29 cellular contexts compared by ENCODE assay signal in the genomic region with DNA sequence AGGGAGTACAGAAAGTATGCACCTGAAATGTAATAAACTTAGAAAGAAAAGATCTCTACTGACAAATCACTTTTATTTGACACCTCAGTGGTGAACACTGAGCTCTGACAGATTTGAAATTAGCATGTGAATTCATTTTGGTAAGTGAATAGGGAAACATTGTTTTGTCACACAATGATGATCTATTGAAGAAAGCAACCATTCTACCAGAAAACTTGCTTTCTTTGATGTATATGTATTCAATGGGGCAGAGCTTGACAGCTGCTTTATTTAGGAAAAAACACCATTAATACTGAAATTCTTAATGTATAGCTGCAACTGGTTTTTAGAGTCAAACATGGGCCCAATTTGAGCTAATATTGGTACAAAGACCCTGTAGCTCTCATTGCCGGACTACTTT.
"Had no signal": no experiment of that assay in that cellular context is flagged by ENCODE, and none has a peak within 500 bp of the region (broad histone marks: within the 10 kb centered on the region; RNA-seq: fewer than 3 reads in every experiment).

No MANE protein-coding gene starts in this region.

- ATAC-seq: naive thymus-derived CD4-positive, alpha-beta T cell; natural killer cell; psoas muscle; right cardiac atrium; right lobe of liver; stimulated activated effector memory CD8-positive, alpha-beta T cell treated with anti-CD3 and anti-CD28 coated beads, Interleukin-12 subunit alpha, Interleukin-12 subunit beta, amount 100 ng/mL, for 72 hours; stimulated activated naive B cell treated with anti-CD40 and anti-IgM and Interleukin-4, amounts not matched to agents 10 μg/mL and 1 μg/mL and 100 μg/mL, for 72 hours had no signal

- H3K4me3 Mint-ChIP-seq: naive thymus-derived CD4-positive, alpha-beta T cell; natural killer cell; nephron; neural crest cell; stimulated activated effector memory CD8-positive, alpha-beta T cell treated with anti-CD3 and anti-CD28 coated beads, Interleukin-12 subunit alpha, Interleukin-12 subunit beta, amount 100 ng/mL, for 72 hours; stimulated activated naive B cell treated with anti-CD40 and anti-IgM and Interleukin-4, amounts not matched to agents 10 μg/mL and 1 μg/mL and 100 μg/mL, for 72 hours; stimulated activated naive CD8-positive, alpha-beta T cell treated with anti-CD3 and anti-CD28 coated beads, Interleukin-15, Interleukin-2, amounts not matched to agents 100 ng/mL and 50 ng/mL, for 24 hours had no signal

- H3K4me1 ChIP-seq: parathyroid adenoma, psoas muscle, right lobe of liver, sigmoid colon, stomach, thyroid gland, tibial nerve, upper lobe of left lung, vagina had no signal

- H3K36me3 Mint-ChIP-seq: naive thymus-derived CD4-positive, alpha-beta T cell; natural killer cell; stimulated activated effector memory CD8-positive, alpha-beta T cell treated with anti-CD3 and anti-CD28 coated beads, Interleukin-12 subunit alpha, Interleukin-12 subunit beta, amount 100 ng/mL, for 72 hours; stimulated activated naive B cell treated with anti-CD40 and anti-IgM and Interleukin-4, amounts not matched to agents 10 μg/mL and 1 μg/mL and 100 μg/mL, for 72 hours had no signal

- H3K9me3 ChIP-seq: ovary, psoas muscle, right lobe of liver, sigmoid colon, stomach, thoracic aorta, thyroid gland, tibial nerve, upper lobe of left lung, vagina had no signal

- H3K36me3 ChIP-seq: ovary, right lobe of liver, sigmoid colon, stomach, thoracic aorta, thyroid gland, tibial nerve, upper lobe of left lung, vagina had no signal

- H3K4me3 ChIP-seq: ovary, psoas muscle, right lobe of liver, sigmoid colon, stomach, thoracic aorta, thyroid gland, tibial nerve, upper lobe of left lung, vagina had no signal

- H3K9me3 Mint-ChIP-seq: nephron, neural crest cell had no signal

- H3K27me3 ChIP-seq: ovary, right lobe of liver, sigmoid colon, stomach, thyroid gland, tibial nerve, upper lobe of left lung, vagina had no signal

- DNase-seq: naive thymus-derived CD4-positive, alpha-beta T cell; natural killer cell; occipital lobe; ovary; posterior cingulate gyrus; psoas muscle; right cardiac atrium; right lobe of liver; sigmoid colon; small intestine; stimulated activated CD4-positive, alpha-beta T cell treated with anti-CD3 and anti-CD28 coated beads, Interleukin-15, amount 100 ng/mL, for 24 hours; stimulated activated CD4-positive, alpha-beta T cell treated with anti-CD3 and anti-CD28 coated beads, Interleukin-2, amount 100 ng/mL, for 24 hours; stimulated activated CD4-positive, alpha-beta T cell treated with anti-CD3 and anti-CD28 coated beads, Interleukin-2, amount 100 ng/mL, for 48 hours; stimulated activated CD4-positive, alpha-beta T cell treated with anti-CD3 and anti-CD28 coated beads, Interleukin-4, amount 100 ng/mL, for 24 hours; stimulated activated naive B cell treated with anti-CD40 and anti-IgM and Interleukin-4, amounts not matched to agents 10 μg/mL and 1 μg/mL and 100 μg/mL, for 72 hours; stimulated activated naive CD4-positive, alpha-beta T cell treated with Interleukin-2 at 50 U/mL for 16 hours; stomach; thyroid gland; trophoblast cell; upper lobe of left lung had no signal

- H3K79me2 ChIP-seq: parathyroid adenoma had no signal

- H2AFZ ChIP-seq: parathyroid adenoma had no signal

- H3K9ac ChIP-seq: parathyroid adenoma had no signal

- H3K27ac ChIP-seq: ovary, parathyroid adenoma, psoas muscle, right lobe of liver, sigmoid colon, stomach, thoracic aorta, thyroid gland, tibial nerve, upper lobe of left lung, vagina had no signal

- H3K4me1 Mint-ChIP-seq: naive thymus-derived CD4-positive, alpha-beta T cell; natural killer cell; nephron; stimulated activated effector memory CD8-positive, alpha-beta T cell treated with anti-CD3 and anti-CD28 coated beads, Interleukin-12 subunit alpha, Interleukin-12 subunit beta, amount 100 ng/mL, for 72 hours; stimulated activated naive B cell treated with anti-CD40 and anti-IgM and Interleukin-4, amounts not matched to agents 10 μg/mL and 1 μg/mL and 100 μg/mL, for 72 hours had no signal

- H3K27ac Mint-ChIP-seq: naive thymus-derived CD4-positive, alpha-beta T cell; natural killer cell; nephron; progenitor cell of endocrine pancreas; stimulated activated effector memory CD8-positive, alpha-beta T cell treated with anti-CD3 and anti-CD28 coated beads, Interleukin-12 subunit alpha, Interleukin-12 subunit beta, amount 100 ng/mL, for 72 hours; stimulated activated naive B cell treated with anti-CD40 and anti-IgM and Interleukin-4, amounts not matched to agents 10 μg/mL and 1 μg/mL and 100 μg/mL, for 72 hours; stimulated activated naive CD8-positive, alpha-beta T cell treated with anti-CD3 and anti-CD28 coated beads, Interleukin-15, Interleukin-2, amounts not matched to agents 100 ng/mL and 50 ng/mL, for 24 hours had no signal

- H3K27me3 Mint-ChIP-seq: naive thymus-derived CD4-positive, alpha-beta T cell; progenitor cell of endocrine pancreas; stimulated activated naive B cell treated with anti-CD40 and anti-IgM and Interleukin-4, amounts not matched to agents 10 μg/mL and 1 μg/mL and 100 μg/mL, for 72 hours; stimulated activated naive CD8-positive, alpha-beta T cell treated with anti-CD3 and anti-CD28 coated beads, Interleukin-15, Interleukin-2, amounts not matched to agents 100 ng/mL and 50 ng/mL, for 24 hours had no signal
